ENCODE assay signal across 8 cellular contexts in genomic region chr3:123758081-123758564, GRCh38.
DNase-seq lines count a peak whose midpoint lies in the region; ATAC-seq lines count a peak whose summit lies in the region.
"Had no signal": no experiment of that assay in that cellular context is flagged by ENCODE, and none has a peak within 500 bp of the region (broad histone marks: within the 10 kb centered on the region; RNA-seq: fewer than 3 reads in every experiment).

No MANE protein-coding gene starts in this region.

- peaks cover 11% of the 10 kb centered on the region for H3K27me3 Mint-ChIP-seq in activated T-cell treated with anti-CD3 and anti-CD28 coated beads, Interleukin-2, amount 50 U/mL, for 72 hours (ENCODE audit: low read depth)

- H3K27ac Mint-ChIP-seq in activated naive CD4-positive, alpha-beta T cell treated with anti-CD3 and anti-CD28 coated beads, Interleukin-2, amount 50 U/mL, for 72 hours, result no peak overlapping the region
- H3K27ac Mint-ChIP-seq in activated T-cell treated with anti-CD3 and anti-CD28 coated beads, Interleukin-2, amount 50 U/mL, for 72 hours, result no peak overlapping the region

- H3K9me3 Mint-ChIP-seq in activated naive CD4-positive, alpha-beta T cell treated with anti-CD3 and anti-CD28 coated beads, Interleukin-2, amount 50 U/mL, for 72 hours, result no peaks in the 10 kb centered on the region
- no peaks in the 10 kb centered on the region for H3K9me3 Mint-ChIP-seq in activated T-cell treated with anti-CD3 and anti-CD28 coated beads, Interleukin-2, amount 50 U/mL, for 72 hours

- peaks cover 9% of the 10 kb centered on the region for H3K4me1 Mint-ChIP-seq in activated T-cell treated with anti-CD3 and anti-CD28 coated beads, Interleukin-2, amount 50 U/mL, for 72 hours (ENCODE audit: low read depth)

- ATAC-seq in activated naive CD4-positive, alpha-beta T cell treated with anti-CD3 and anti-CD28 coated beads, Interleukin-2, amount 50 U/mL, for 72 hours, result no peak
- ATAC-seq in activated T-cell treated with anti-CD3 and anti-CD28 coated beads, Interleukin-2, amount 50 U/mL, for 72 hours (replicated peaks in 1 of 2), result no peak
- no peak for ATAC-seq in GM21528 (IDR thresholded peaks at IDR 0.05; ENCODE audit: low FRiP score, unreplicated experiment)

- peak; percentile 59 for DNase-seq in HK-2 (ENCODE audit: unreplicated experiment)
- peak; percentile 44 for DNase-seq in NCI-H2196 treated with DMSO at 0.1 percent for 48 hours (lab: John Stamatoyannopoulos, UW; ENCODE audit: unreplicated experiment)
- DNase-seq in epidermal melanocyte (ENCODE audit: insufficient read length, low spot score), result peak; percentile 58
- DNase-seq in stromal cell of bone marrow (ENCODE audit: low read depth), result peak; percentile 65
- no peak for DNase-seq in activated naive CD4-positive, alpha-beta T cell treated with anti-CD3 and anti-CD28 coated beads, Interleukin-2, amount 50 U/mL, for 72 hours (ENCODE audit: low spot score in 2 of 2)
- no peak for DNase-seq in activated T-cell treated with anti-CD3 and anti-CD28 coated beads, Interleukin-2, amount 50 U/mL, for 72 hours
- DNase-seq: thyroid gland had no signal

- H3K36me3 Mint-ChIP-seq in activated naive CD4-positive, alpha-beta T cell treated with anti-CD3 and anti-CD28 coated beads, Interleukin-2, amount 50 U/mL, for 72 hours, result no peaks in the 10 kb centered on the region
- H3K36me3 Mint-ChIP-seq in activated T-cell treated with anti-CD3 and anti-CD28 coated beads, Interleukin-2, amount 50 U/mL, for 72 hours (ENCODE audit: insufficient read depth in 2 of 2), result no peaks in the 10 kb centered on the region

- no peak overlapping the region for H3K4me3 Mint-ChIP-seq in activated T-cell treated with anti-CD3 and anti-CD28 coated beads, Interleukin-2, amount 50 U/mL, for 72 hours

Comparison
In these comparisons a context has a peak if more than half of its experiments do, and no peak if none do; other contexts are left out.
1. DNase-seq: peak in HK-2 (single experiment), NCI-H2196 treated with DMSO at 0.1 percent for 48 hours (single experiment), epidermal melanocyte (single experiment) and stromal cell of bone marrow (single experiment); none in activated naive CD4-positive, alpha-beta T cell treated with anti-CD3 and anti-CD28 coated beads, Interleukin-2, amount 50 U/mL, for 72 hours (0 of 2) and activated T-cell treated with anti-CD3 and anti-CD28 coated beads, Interleukin-2, amount 50 U/mL, for 72 hours (0 of 2).